Comparison of ENCODE assay signal across 10 cellular contexts in genomic region chr10:13634207-13634606, GRCh38. TPM values are rescaled to one million over a fixed set of nuclear protein-coding genes. Genes with fewer than 3 reads are reported as not detected.
DNase-seq lines count a peak whose midpoint lies in the region; ATAC-seq and TF ChIP-seq lines count a peak whose summit lies in the region.
"Had no signal": no experiment of that assay in that cellular context is flagged by ENCODE, and none has a peak within 500 bp of the region (broad histone marks: within the 10 kb centered on the region; RNA-seq: fewer than 3 reads in every experiment).

No MANE protein-coding gene starts in this region.

- H3K9me3 Mint-ChIP-seq in progenitor cell of endocrine pancreas (ENCODE audit: low read depth) = no peaks in the 10 kb centered on the region

- no peaks in the 10 kb centered on the region for H3K27me3 ChIP-seq in parathyroid adenoma (ENCODE audit: control insufficient read depth, insufficient read depth, low read length)

- ATAC-seq in left cardiac atrium (peak; percentile 45 to 70), HG03460 (IDR thresholded peaks at IDR 0.05; ENCODE audit: unreplicated experiment) (no peak), GM21529 (IDR thresholded peaks at IDR 0.05; ENCODE audit: unreplicated experiment) (no peak), GM19452 (IDR thresholded peaks at IDR 0.05; ENCODE audit: unreplicated experiment) (no peak)

- no peaks in the 10 kb centered on the region for H3K4me1 ChIP-seq in parathyroid adenoma

- no peaks in the 10 kb centered on the region for H3K9me3 ChIP-seq in parathyroid adenoma (ENCODE audit: control insufficient read depth, low read length)

- DNase-seq in AG10803 (ENCODE audit: low read depth) (peak; percentile 27), left cardiac atrium (no peak), progenitor cell of endocrine pancreas (ENCODE audit: low spot score, unreplicated experiment) (no peak)
- DNase-seq: RPMI8226 had no signal

- no peak overlapping the region for H3K4me2 ChIP-seq in parathyroid adenoma (ENCODE audit: low read length)
- H3K4me2 ChIP-seq: KMS-11 had no signal

- no peak overlapping the region for H3K9ac ChIP-seq in parathyroid adenoma
- H3K9ac ChIP-seq: KMS-11 had no signal

- no peak overlapping the region for H3K27ac Mint-ChIP-seq in progenitor cell of endocrine pancreas

- peak overlapping the region; percentile 7 for H3K27ac ChIP-seq in adipose tissue (ENCODE audit: low read depth, low read length)
- peak overlapping the region; percentile 59 for H3K27ac ChIP-seq in parathyroid adenoma
- H3K27ac ChIP-seq: KMS-11 had no signal

- H3K4me3 ChIP-seq in AG10803 (ENCODE audit: low read length) = no peak overlapping the region
- no peak overlapping the region for H3K4me3 ChIP-seq in parathyroid adenoma (ENCODE audit: low read depth, low read length)

- peaks cover 25% of the 10 kb centered on the region for H3K36me3 Mint-ChIP-seq in progenitor cell of endocrine pancreas (ENCODE audit: insufficient read depth)

- H2AFZ ChIP-seq in parathyroid adenoma = no peak overlapping the region

- H3K4me3 Mint-ChIP-seq in progenitor cell of endocrine pancreas (ENCODE audit: low read depth) = no peak overlapping the region

- intact Hi-C loops in left cardiac atrium (cut with DNase I) = no loop called here

- no peaks in the 10 kb centered on the region for H3K36me3 ChIP-seq in parathyroid adenoma (ENCODE audit: control insufficient read depth, insufficient read depth, low read length)

- 54 to 93% (median 69%) methylated on average over 6 of the region's 6 CpGs for WGBS in adipose tissue, 3 donors

- TF ChIP-seq CTCF in AG10803 (conservative IDR thresholded peaks at IDR 0.05; ENCODE audit: low read length) (no peak), parathyroid adenoma (IDR thresholded peaks at IDR 0.05) (no peak), progenitor cell of endocrine pancreas (IDR thresholded peaks at IDR 0.05; ENCODE audit: unreplicated experiment) (no peak)

- H3K27me3 Mint-ChIP-seq in progenitor cell of endocrine pancreas = no peaks in the 10 kb centered on the region

- peaks cover 16% of the 10 kb centered on the region for H3K4me1 Mint-ChIP-seq in progenitor cell of endocrine pancreas (ENCODE audit: low read depth)

- H3K79me2 ChIP-seq in parathyroid adenoma = no peaks in the 10 kb centered on the region

RNA-seq across cellular contexts. Expression of gene PRPF18, which starts 47.4 kb away (rescaled TPM):
- 10 to 100 TPM in 2 of 3 donors, 1 to 10 TPM in 1; 8.9 to 19.2 (median 13.9) TPM for polyA plus RNA-seq in adipose tissue
- total RNA-seq in left cardiac atrium (10 to 100 TPM; 14.3 to 15.2 TPM), progenitor cell of endocrine pancreas (17.1 and 18.8 TPM in 2 replicates)

Comparison
In these comparisons a context has a peak if more than half of its experiments do, and no peak if none do; other contexts are left out.
1. ATAC-seq: peak in left cardiac atrium (2 of 2); none in HG03460 (single experiment), GM21529 (single experiment) and GM19452 (single experiment).